ENCODE assay signal across 27 cellular contexts in the genomic region with DNA sequence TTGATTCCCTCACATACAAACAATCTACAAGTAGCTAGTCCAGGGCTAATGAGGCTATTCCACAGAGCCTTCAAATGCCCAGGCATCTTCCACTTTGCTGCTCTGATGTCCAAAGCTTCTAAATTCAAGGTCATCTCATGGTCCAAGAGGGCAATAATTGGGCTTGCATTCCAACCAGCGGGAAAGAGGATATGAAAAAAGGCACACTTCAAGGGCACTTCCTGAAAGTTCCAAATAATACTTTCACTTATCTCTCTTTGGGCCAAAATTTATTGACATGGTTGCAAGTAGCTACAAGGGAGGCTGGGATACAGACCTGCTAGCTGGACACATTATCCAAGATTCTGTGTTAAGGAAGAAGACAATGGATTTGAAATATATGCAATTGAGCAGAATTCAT. TPM values are rescaled to one million over a fixed set of nuclear protein-coding genes. Genes with fewer than 3 reads are reported as not detected.
"Had no signal": no experiment of that assay in that cellular context is flagged by ENCODE, and none has a peak within 500 bp of the region (broad histone marks: within the 10 kb centered on the region; RNA-seq: fewer than 3 reads in every experiment).

No MANE protein-coding gene starts in this region.

- H3K4me3 Mint-ChIP-seq: dendritic cell treated with granulocyte-macrophage colony-stimulating factor and Interleukin-4, amounts not matched to agents 40 ng/mL and 50 ng/mL, for 4 days; naive thymus-derived CD8-positive, alpha-beta T cell; nephron progenitor cell had no signal

- H3K4me3 ChIP-seq: esophagus muscularis mucosa, gastroesophageal sphincter, heart left ventricle, hepatocyte, left lung, prostate gland, right atrium auricular region, smooth muscle cell, stomach, thyroid gland, vagina had no signal

- FAIRE-seq: endothelial cell of umbilical vein, kidney had no signal

- H2AFZ ChIP-seq: hepatocyte had no signal

- H3K27ac Mint-ChIP-seq: dendritic cell treated with granulocyte-macrophage colony-stimulating factor and Interleukin-4, amounts not matched to agents 40 ng/mL and 50 ng/mL, for 4 days; nephron progenitor cell had no signal

- H3K9me3 Mint-ChIP-seq: dendritic cell treated with granulocyte-macrophage colony-stimulating factor and Interleukin-4, amounts not matched to agents 40 ng/mL and 50 ng/mL, for 4 days had no signal

- DNase-seq: effector memory CD4-positive, alpha-beta T cell; foreskin keratinocyte; heart left ventricle; kidney; left lung; naive thymus-derived CD8-positive, alpha-beta T cell; nephron progenitor cell; nucleus accumbens; stimulated activated CD4-positive, alpha-beta T cell treated with anti-CD3 and anti-CD28 coated beads, Interleukin-12 subunit alpha, Interleukin-12 subunit beta, amount 100 ng/mL, for 4 hours; stimulated activated CD4-positive, alpha-beta T cell treated with anti-CD3 and anti-CD28 coated beads, Interleukin-1b, Interleukin-23, amount 100 ng/mL, for 48 hours; stimulated activated CD4-positive, alpha-beta T cell treated with anti-CD3 and anti-CD28 coated beads, Interleukin-4, amount 100 ng/mL, for 1 hour; stimulated activated CD8-positive, alpha-beta memory T cell treated with anti-CD3 and anti-CD28 coated beads, Interleukin-4, amount 100 ng/mL, for 48 hours; stimulated activated naive CD4-positive, alpha-beta T cell treated with Interleukin-2 at 50 U/mL for 16 hours; stomach; thyroid gland had no signal

- H3K79me2 ChIP-seq: hepatocyte had no signal

- H3K36me3 ChIP-seq: esophagus muscularis mucosa, gastroesophageal sphincter, heart left ventricle, left lung, prostate gland, right atrium auricular region, stomach, thyroid gland, vagina had no signal

- H3K9me3 ChIP-seq: esophagus muscularis mucosa, gastroesophageal sphincter, left lung, prostate gland, right atrium auricular region, stomach, thyroid gland, vagina had no signal

- H3K4me1 ChIP-seq: esophagus muscularis mucosa, foreskin keratinocyte, gastroesophageal sphincter, left lung, prostate gland, right atrium auricular region, stomach, thyroid gland, vagina had no signal

- H3K27me3 ChIP-seq: esophagus muscularis mucosa, foreskin keratinocyte, gastroesophageal sphincter, hepatocyte, left lung, right atrium auricular region, stomach, thyroid gland, vagina had no signal

- ATAC-seq: foreskin keratinocyte; gastroesophageal sphincter; heart left ventricle; left lung; naive thymus-derived CD8-positive, alpha-beta T cell; sciatic nerve had no signal

- H3K27ac ChIP-seq: esophagus muscularis mucosa, foreskin keratinocyte, gastroesophageal sphincter, heart left ventricle, hepatocyte, left lung, prostate gland, right atrium auricular region, stomach, thyroid gland, vagina had no signal

- H3K27me3 Mint-ChIP-seq: naive thymus-derived CD8-positive, alpha-beta T cell had no signal

- H3K4me2 ChIP-seq: hepatocyte, smooth muscle cell had no signal

RNA-seq across cellular contexts. Expression of a gene that starts 25.2 kb away (rescaled TPM):
- total RNA-seq: endothelial cell of umbilical vein, foreskin keratinocyte, myocyte, osteocyte had no signal
- polyA plus RNA-seq: endothelial cell of umbilical vein, foreskin keratinocyte had no signal
